Comparison of ENCODE assay signal across 15 cellular contexts in the genomic region with DNA sequence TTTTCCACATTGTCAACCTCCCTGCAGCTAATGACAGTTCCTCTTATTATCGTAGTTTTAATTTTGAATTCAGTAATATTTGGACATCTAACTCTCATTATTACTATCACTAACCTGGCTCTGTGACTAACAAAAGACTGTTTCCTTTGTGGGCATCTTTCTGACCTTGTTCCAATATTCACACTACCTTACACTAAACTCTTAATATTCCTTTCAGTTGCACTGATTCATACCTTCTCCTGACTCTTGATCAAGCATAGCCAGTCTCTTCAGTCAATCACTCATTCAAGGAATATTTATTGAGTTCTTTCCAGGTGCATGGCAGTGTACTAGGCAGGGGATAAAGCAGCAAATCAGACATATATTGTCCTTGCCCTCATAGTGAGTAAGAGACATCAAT. TPM values are rescaled to one million over a fixed set of nuclear protein-coding genes. Genes with fewer than 3 reads are reported as not detected.
DNase-seq lines count a peak whose midpoint lies in the region; ATAC-seq lines count a peak whose summit lies in the region.
"Had no signal": no experiment of that assay in that cellular context is flagged by ENCODE, and none has a peak within 500 bp of the region (broad histone marks: within the 10 kb centered on the region; RNA-seq: fewer than 3 reads in every experiment).

No MANE protein-coding gene starts in this region.

- H3K36me3 Mint-ChIP-seq in activated CD4-positive, alpha-beta T cell treated with anti-CD3 and anti-CD28 coated beads for 36 hours (ENCODE audit: low read depth), result no peaks in the 10 kb centered on the region
- H3K36me3 Mint-ChIP-seq in stimulated activated effector memory CD8-positive, alpha-beta T cell treated with anti-CD3 and anti-CD28 coated beads, Interleukin-12 subunit alpha, Interleukin-12 subunit beta, amount 100 ng/mL, for 72 hours, result no peaks in the 10 kb centered on the region
- H3K36me3 Mint-ChIP-seq: CD8-positive, alpha-beta T cell had no signal

- no peak overlapping the region for H3K27ac Mint-ChIP-seq in activated CD4-positive, alpha-beta T cell treated with anti-CD3 and anti-CD28 coated beads for 36 hours
- H3K27ac Mint-ChIP-seq in stimulated activated naive CD8-positive, alpha-beta T cell treated with anti-CD3 and anti-CD28 coated beads, Interleukin-15, amount 100 ng/mL, for 72 hours, result peak overlapping the region in 1 of 2 donors; percentile 2
- H3K27ac Mint-ChIP-seq in stimulated activated effector memory CD8-positive, alpha-beta T cell treated with anti-CD3 and anti-CD28 coated beads, Interleukin-12 subunit alpha, Interleukin-12 subunit beta, amount 100 ng/mL, for 72 hours, result no peak overlapping the region
- H3K27ac Mint-ChIP-seq: B cell; CD4-positive, alpha-beta T cell; CD8-positive, alpha-beta T cell had no signal

- H3K4me3 Mint-ChIP-seq in activated CD4-positive, alpha-beta T cell treated with anti-CD3 and anti-CD28 coated beads for 36 hours, result no peak overlapping the region
- H3K4me3 Mint-ChIP-seq in stimulated activated naive CD8-positive, alpha-beta T cell treated with anti-CD3 and anti-CD28 coated beads, Interleukin-15, amount 100 ng/mL, for 72 hours, result no peak overlapping the region
- H3K4me3 Mint-ChIP-seq in stimulated activated effector memory CD8-positive, alpha-beta T cell treated with anti-CD3 and anti-CD28 coated beads, Interleukin-12 subunit alpha, Interleukin-12 subunit beta, amount 100 ng/mL, for 72 hours, result no peak overlapping the region
- H3K4me3 Mint-ChIP-seq: B cell; CD4-positive, alpha-beta T cell; CD8-positive, alpha-beta T cell had no signal

- POLR2A ChIA-PET in activated CD4-positive, alpha-beta T cell treated with anti-CD3 and anti-CD28 coated beads for 36 hours (lab: Charles Lee), result no interaction called here

- ATAC-seq in activated CD4-positive, alpha-beta T cell treated with anti-CD3 and anti-CD28 coated beads for 36 hours, result peak; percentile 60
- ATAC-seq in stimulated activated naive CD8-positive, alpha-beta T cell treated with anti-CD3 and anti-CD28 coated beads, Interleukin-15, amount 100 ng/mL, for 72 hours, result peak; percentile 55
- no peak for ATAC-seq in stimulated activated naive CD8-positive, alpha-beta T cell treated with anti-CD3 and anti-CD28 coated beads, Interleukin-15, Interleukin-2, amounts not matched to agents 100 U/mL and 50 U/mL, for 24 hours
- peak; percentile 69 for ATAC-seq in stimulated activated effector memory CD8-positive, alpha-beta T cell treated with anti-CD3 and anti-CD28 coated beads, Interleukin-12 subunit alpha, Interleukin-12 subunit beta, amount 100 ng/mL, for 72 hours
- ATAC-seq: A549; CD8-positive, alpha-beta T cell had no signal

- CTCF ChIA-PET in activated CD4-positive, alpha-beta T cell treated with anti-CD3 and anti-CD28 coated beads for 36 hours (lab: Charles Lee), result interaction anchor here (1.0 to 2.5 kb wide), 3 partner anchors 12 to 45 kb away, joined by 3 to 8 read pairs (median 3); no protein-coding TSS in a partner anchor

- no peak for DNase-seq in activated CD4-positive, alpha-beta T cell treated with anti-CD3 and anti-CD28 coated beads for 36 hours
- no peak for DNase-seq in activated CD4-positive, alpha-beta T cell treated with anti-CD3 and anti-CD28 coated beads for 48 hours
- no peak for DNase-seq in stimulated activated naive CD8-positive, alpha-beta T cell treated with anti-CD3 and anti-CD28 coated beads, Interleukin-15, amount 100 ng/mL, for 72 hours
- no peak for DNase-seq in stimulated activated naive CD8-positive, alpha-beta T cell treated with anti-CD3 and anti-CD28 coated beads, Interleukin-15, Interleukin-2, amounts not matched to agents 100 U/mL and 50 U/mL, for 24 hours
- no peak for DNase-seq in stimulated activated effector memory CD8-positive, alpha-beta T cell treated with anti-CD3 and anti-CD28 coated beads, Interleukin-12 subunit alpha, Interleukin-12 subunit beta, amount 100 ng/mL, for 72 hours (ENCODE audit: low spot score in 2 of 2)
- no peak for DNase-seq in activated CD8-positive, alpha-beta memory T cell treated with anti-CD3 and anti-CD28 coated beads, Interleukin-2, amount 50 U/mL, for 48 hours
- DNase-seq: AML-193; Caco-2; Calu3; CD4-positive, alpha-beta T cell; CD8-positive, alpha-beta T cell; DMS79 treated with DMSO at 0.1 percent for 48 hours; GF-D8 had no signal

- no peaks in the 10 kb centered on the region for H3K27me3 Mint-ChIP-seq in activated CD4-positive, alpha-beta T cell treated with anti-CD3 and anti-CD28 coated beads for 36 hours
- no peaks in the 10 kb centered on the region for H3K27me3 Mint-ChIP-seq in stimulated activated naive CD8-positive, alpha-beta T cell treated with anti-CD3 and anti-CD28 coated beads, Interleukin-15, amount 100 ng/mL, for 72 hours
- H3K27me3 Mint-ChIP-seq: B cell; CD4-positive, alpha-beta T cell had no signal

- H3K4me1 Mint-ChIP-seq in activated CD4-positive, alpha-beta T cell treated with anti-CD3 and anti-CD28 coated beads for 36 hours, result peaks cover 9% of the 10 kb centered on the region
- H3K4me1 Mint-ChIP-seq in stimulated activated naive CD8-positive, alpha-beta T cell treated with anti-CD3 and anti-CD28 coated beads, Interleukin-15, amount 100 ng/mL, for 72 hours, result peaks cover 6% of the 10 kb centered on the region
- H3K4me1 Mint-ChIP-seq in stimulated activated effector memory CD8-positive, alpha-beta T cell treated with anti-CD3 and anti-CD28 coated beads, Interleukin-12 subunit alpha, Interleukin-12 subunit beta, amount 100 ng/mL, for 72 hours, result peaks cover 8% of the 10 kb centered on the region
- H3K4me1 Mint-ChIP-seq: B cell had no signal

- H3K9me3 Mint-ChIP-seq in activated CD4-positive, alpha-beta T cell treated with anti-CD3 and anti-CD28 coated beads for 36 hours (ENCODE audit: low read depth), result no peaks in the 10 kb centered on the region
- H3K9me3 Mint-ChIP-seq in stimulated activated naive CD8-positive, alpha-beta T cell treated with anti-CD3 and anti-CD28 coated beads, Interleukin-15, amount 100 ng/mL, for 72 hours, result no peaks in the 10 kb centered on the region
- no peaks in the 10 kb centered on the region for H3K9me3 Mint-ChIP-seq in stimulated activated effector memory CD8-positive, alpha-beta T cell treated with anti-CD3 and anti-CD28 coated beads, Interleukin-12 subunit alpha, Interleukin-12 subunit beta, amount 100 ng/mL, for 72 hours
- H3K9me3 Mint-ChIP-seq: CD4-positive, alpha-beta T cell; CD8-positive, alpha-beta T cell had no signal

- intact Hi-C loops in activated CD4-positive, alpha-beta T cell treated with anti-CD3 and anti-CD28 coated beads for 36 hours (cut with DNase I, micrococcal nuclease), result no loop called here

RNA-seq across cellular contexts. Expression of a gene that starts 7.8 kb away (rescaled TPM):
- total RNA-seq in activated CD4-positive, alpha-beta T cell treated with anti-CD3 and anti-CD28 coated beads for 36 hours, result 10 to 100 TPM in 1 of 2 experiments, 1 to 10 TPM in 1; 7.5 to 11.0 TPM

RNA-seq across cellular contexts. Expression of a gene that starts 25.3 kb away (rescaled TPM):
- total RNA-seq in activated CD4-positive, alpha-beta T cell treated with anti-CD3 and anti-CD28 coated beads for 36 hours, result 10 to 100 TPM; 23.4 to 32.0 TPM

RNA-seq across cellular contexts. Expression of a gene that starts 25.4 kb away (rescaled TPM):
- 1 to 10 TPM; 7.3 to 8.5 TPM for total RNA-seq in activated CD4-positive, alpha-beta T cell treated with anti-CD3 and anti-CD28 coated beads for 36 hours
